23 cellular contexts compared by ENCODE assay signal in the genomic region with DNA sequence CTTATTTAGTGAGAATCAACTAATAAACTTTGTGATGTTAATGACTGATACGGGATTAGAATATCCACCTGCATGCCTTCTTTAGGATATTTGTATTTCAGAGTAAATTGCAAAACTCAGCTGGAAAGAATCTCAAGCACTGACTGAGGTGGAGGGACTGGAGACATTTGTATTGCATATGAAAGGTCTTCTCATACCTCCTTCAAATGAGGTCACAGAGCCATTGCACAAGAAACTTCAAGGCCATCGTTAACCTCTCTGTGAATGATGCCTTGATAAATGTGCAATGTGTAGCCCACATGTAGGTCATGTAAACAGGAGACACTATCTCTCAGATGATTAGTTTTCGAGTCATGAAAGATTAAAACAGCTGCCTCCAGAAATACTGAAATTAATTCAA.
A peak's percentile ranks its signal among the peaks of the same experiment; 100 is the strongest.
DNase-seq lines count a peak whose midpoint lies in the region; ATAC-seq and TF ChIP-seq lines count a peak whose summit lies in the region.
"Had no signal": no experiment of that assay in that cellular context is flagged by ENCODE, and none has a peak within 500 bp of the region (broad histone marks: within the 10 kb centered on the region; RNA-seq: fewer than 3 reads in every experiment).

No MANE protein-coding gene starts in this region.

- H3K79me2 ChIP-seq in trophoblast cell (ENCODE audit: control insufficient read depth, insufficient read depth, low read length, poor library complexity) (no peaks in the 10 kb centered on the region), PC-3 (ENCODE audit: low read length) (no peaks in the 10 kb centered on the region)

- no peak overlapping the region for H3K14ac ChIP-seq in trophoblast cell (ENCODE audit: low read length)

- peak; percentile 2 for DNase-seq in amniotic epithelial cell (ENCODE audit: low read depth)
- DNase-seq in trophoblast cell: peak; percentile 85 to 91
- no peak for DNase-seq in upper lobe of right lung
- DNase-seq in activated CD4-positive, alpha-beta T cell treated with anti-CD3 and anti-CD28 coated beads for 48 hours: no peak
- no peak for DNase-seq in HAP-1 (ENCODE audit: low spot score in 2 of 2)
- no peak for DNase-seq in PC-3
- DNase-seq: 8988T; ACHN; BE2C; C1 segment of cervical spinal cord; CD4-positive, alpha-beta memory T cell; CD4-positive, CD25-positive, alpha-beta regulatory T cell; CD8-positive, alpha-beta memory T cell; COR-L47; DMS 273 treated with DMSO at 0.1 percent for 48 hours; DMS153; DMS53; DMS79; DND-41; EL; GDM1 had no signal

- H3K9ac ChIP-seq in trophoblast cell (ENCODE audit: low read length): no peak overlapping the region
- no peak overlapping the region for H3K9ac ChIP-seq in PC-3 (ENCODE audit: low read length)
- H3K9ac ChIP-seq: BLaER1 had no signal

- CTCF ChIA-PET in PC-3 (lab: Charles Lee): no interaction called here

- no peaks in the 10 kb centered on the region for H3K79me1 ChIP-seq in trophoblast cell (ENCODE audit: low read length)

- no peak overlapping the region for H2BK5ac ChIP-seq in trophoblast cell (ENCODE audit: low read depth, low read length, poor library complexity)

- H2AK5ac ChIP-seq in trophoblast cell (ENCODE audit: low read length): no peak overlapping the region

- no peak overlapping the region for H4K8ac ChIP-seq in trophoblast cell (ENCODE audit: low read depth, low read length)

- H2BK12ac ChIP-seq in trophoblast cell (ENCODE audit: low read length): no peak overlapping the region

- H4K91ac ChIP-seq in trophoblast cell (ENCODE audit: low read depth, low read length): no peak overlapping the region

- H2AFZ ChIP-seq in trophoblast cell (ENCODE audit: insufficient read depth, low read length, poor library complexity) (no peak overlapping the region), PC-3 (ENCODE audit: low read length) (no peak overlapping the region)

- H3K9me2 ChIP-seq in PC-3 (replicated peaks; ENCODE audit: low read length): no peaks in the 10 kb centered on the region

- H3K27me3 ChIP-seq in trophoblast cell (ENCODE audit: insufficient read depth, low read length) (no peaks in the 10 kb centered on the region), upper lobe of right lung (no peaks in the 10 kb centered on the region), HAP-1 (ENCODE audit: low read depth) (no peaks in the 10 kb centered on the region), PC-3 (ENCODE audit: low read length) (no peaks in the 10 kb centered on the region)
- H3K27me3 ChIP-seq: BE2C, BLaER1 had no signal

- no peak overlapping the region for H3K23ac ChIP-seq in trophoblast cell (ENCODE audit: low read length)

- no peak overlapping the region for H3K4ac ChIP-seq in trophoblast cell (ENCODE audit: low read depth, low read length)

- POLR2A ChIA-PET in PC-3 (lab: Charles Lee; ENCODE audit: unreplicated experiment): no interaction called here

- no peaks in the 10 kb centered on the region for H3F3A ChIP-seq in PC-3 (ENCODE audit: low read length, unreplicated experiment)

- H3K27ac ChIP-seq in trophoblast cell (ENCODE audit: low read depth, low read length): no peak overlapping the region
- H3K27ac ChIP-seq in upper lobe of right lung: no peak overlapping the region
- H3K27ac ChIP-seq in PC-3 (ENCODE audit: low read length): no peak overlapping the region
- H3K27ac ChIP-seq: BLaER1 had no signal

- H3K18ac ChIP-seq in trophoblast cell (ENCODE audit: low read length): no peak overlapping the region

- H3K4me3 ChIP-seq in trophoblast cell (ENCODE audit: low read depth, low read length) (no peak overlapping the region), upper lobe of right lung (no peak overlapping the region), HAP-1 (no peak overlapping the region), PC-3 (ENCODE audit: low read length) (no peak overlapping the region)
- H3K4me3 ChIP-seq: BLaER1, GM12878 had no signal

- H4K20me1 ChIP-seq in PC-3 (ENCODE audit: low read length): no peaks in the 10 kb centered on the region
- H4K20me1 ChIP-seq: BLaER1 had no signal

- peak; percentile 55 for ATAC-seq in upper lobe of right lung
- no peak for ATAC-seq in PC-3
- ATAC-seq: GM12878 had no signal

- intact Hi-C loops in upper lobe of right lung (cut with DNase I): no loop called here
- intact Hi-C loops in PC-3 (cut with micrococcal nuclease): no loop called here

- H3K4me2 ChIP-seq in trophoblast cell (ENCODE audit: low read length): no peak overlapping the region
- H3K4me2 ChIP-seq in PC-3 (ENCODE audit: low read length): no peak overlapping the region
- H3K4me2 ChIP-seq: BLaER1 had no signal

- no peaks in the 10 kb centered on the region for H3K36me3 ChIP-seq in trophoblast cell (ENCODE audit: control insufficient read depth in 1 of 2, insufficient read depth in 2 of 2, low read length in 2 of 2)
- no peaks in the 10 kb centered on the region for H3K36me3 ChIP-seq in upper lobe of right lung
- no peaks in the 10 kb centered on the region for H3K36me3 ChIP-seq in HAP-1 (replicated peaks)
- H3K36me3 ChIP-seq in PC-3 (ENCODE audit: low read depth, low read length): no peaks in the 10 kb centered on the region
- H3K36me3 ChIP-seq: BE2C, BLaER1 had no signal

- H3K9me3 ChIP-seq in trophoblast cell (ENCODE audit: insufficient read depth, low read depth, low read length): no peaks in the 10 kb centered on the region
- H3K9me3 ChIP-seq in upper lobe of right lung: no peaks in the 10 kb centered on the region
- no peaks in the 10 kb centered on the region for H3K9me3 ChIP-seq in HAP-1
- H3K9me3 ChIP-seq in PC-3 (ENCODE audit: low read length): no peaks in the 10 kb centered on the region
- H3K9me3 ChIP-seq: BE2C, BLaER1 had no signal

- H4K12ac ChIP-seq in trophoblast cell (ENCODE audit: low read depth, low read length): no peak overlapping the region

- no TSS peak for BruUV-seq in PC-3 (replicated peaks; lab: Mats Ljungman, UMichigan)

- H2BK120ac ChIP-seq in trophoblast cell (ENCODE audit: insufficient read depth, low read length, poor library complexity): no peak overlapping the region

- no peaks in the 10 kb centered on the region for H3K4me1 ChIP-seq in trophoblast cell (ENCODE audit: control insufficient read depth in 1 of 2, insufficient read depth in 2 of 2, low read length in 2 of 2)
- no peaks in the 10 kb centered on the region for H3K4me1 ChIP-seq in upper lobe of right lung
- H3K4me1 ChIP-seq in HAP-1: no peaks in the 10 kb centered on the region
- no peaks in the 10 kb centered on the region for H3K4me1 ChIP-seq in PC-3 (ENCODE audit: insufficient read depth, low read length)
- H3K4me1 ChIP-seq: BE2C had no signal

- no CpG with 5 or more reads among the region's 3 CpGs for WGBS in trophoblast cell (ENCODE audit: extremely low coverage, insufficient coverage, insufficient read length)

- in situ Hi-C loops in HAP-1 (cut with MboI; ENCODE audit: low sequenced_read_pairs): no loop called here

- no peak for TF ChIP-seq CTCF in upper lobe of right lung (IDR thresholded peaks at IDR 0.05)
- TF ChIP-seq CTCF in PC-3 (conservative IDR thresholded peaks at IDR 0.05; ENCODE audit: low read depth, low read length): no peak

Comparison
In these comparisons a context has a peak if more than half of its experiments do, and no peak if none do; other contexts are left out.
1. DNase-seq: peak in amniotic epithelial cell (single experiment) and trophoblast cell (2 of 2); none in upper lobe of right lung (single experiment), activated CD4-positive, alpha-beta T cell treated with anti-CD3 and anti-CD28 coated beads for 48 hours (single experiment), HAP-1 (0 of 2) and PC-3 (single experiment).